In the genomic region with DNA sequence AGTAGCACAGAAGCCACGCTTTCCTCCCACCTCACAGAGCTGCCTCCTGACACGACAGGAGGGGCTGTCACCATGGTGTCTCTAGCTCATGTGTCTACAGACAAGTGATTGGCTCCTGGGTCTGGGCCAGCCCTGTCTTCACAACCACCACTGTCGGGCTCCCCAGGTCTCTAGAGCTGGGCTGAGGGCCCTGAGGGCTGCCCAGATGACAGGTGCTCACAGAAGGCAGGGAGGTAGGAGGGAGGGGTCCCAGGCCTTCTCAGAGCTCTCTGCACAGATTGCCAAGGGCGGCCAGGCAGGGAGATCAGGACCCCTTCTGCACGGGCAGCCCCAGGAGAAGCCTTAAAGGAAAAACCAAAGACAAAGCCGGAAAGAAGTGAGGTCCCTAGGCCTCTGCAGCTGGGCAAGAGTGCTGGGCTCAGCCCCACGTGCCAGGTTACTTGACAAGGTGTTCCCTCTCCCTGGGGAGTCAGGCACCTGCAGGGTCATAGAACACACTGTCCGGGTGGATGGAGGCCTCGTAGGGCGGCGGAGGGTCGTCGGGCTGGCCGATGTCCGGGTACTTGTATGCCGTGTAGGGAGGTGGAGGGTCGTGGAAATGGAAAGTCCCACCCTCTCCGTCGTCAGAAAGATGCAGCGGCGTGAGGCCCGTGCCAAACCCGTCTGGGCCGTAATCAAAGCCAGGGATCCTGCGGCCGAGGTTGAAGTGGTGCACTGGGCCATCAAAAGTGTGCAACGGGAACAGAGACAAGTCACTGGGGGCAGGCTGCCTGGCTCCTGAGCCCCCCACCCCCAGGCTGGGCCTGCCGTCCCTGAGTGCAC, we compare ENCODE assay signal across 12 cellular contexts.
"Had no signal": no experiment of that assay in that cellular context is flagged by ENCODE, and none has a peak within 500 bp of the region (broad histone marks: within the 10 kb centered on the region; RNA-seq: fewer than 3 reads in every experiment).

No MANE protein-coding gene starts in this region.

- H3K27ac Mint-ChIP-seq: activated CD4-positive, alpha-beta memory T cell treated with anti-CD3 and anti-CD28 coated beads, Interleukin-2, amount 10 ng/mL, durations not matched to agents 7 days and 5 days; activated naive CD4-positive, alpha-beta T cell treated with anti-CD3 and anti-CD28 coated beads, Interleukin-2, amount 50 U/mL, for 24 hours had no signal

- H3K4me1 ChIP-seq: SJSA1, suprapubic skin had no signal

- H3K27ac ChIP-seq: SJSA1, suprapubic skin had no signal

- H3K4me1 Mint-ChIP-seq: activated CD4-positive, alpha-beta memory T cell treated with anti-CD3 and anti-CD28 coated beads, Interleukin-2, amount 10 ng/mL, durations not matched to agents 7 days and 5 days; activated naive CD4-positive, alpha-beta T cell treated with anti-CD3 and anti-CD28 coated beads, Interleukin-2, amount 50 U/mL, for 24 hours; immature natural killer cell had no signal

- H3K9me3 ChIP-seq: SJSA1, suprapubic skin had no signal

- H3K9me3 Mint-ChIP-seq: activated CD4-positive, alpha-beta memory T cell treated with anti-CD3 and anti-CD28 coated beads, Interleukin-2, amount 10 ng/mL, durations not matched to agents 7 days and 5 days; activated naive CD4-positive, alpha-beta T cell treated with anti-CD3 and anti-CD28 coated beads, Interleukin-2, amount 50 U/mL, for 24 hours; immature natural killer cell had no signal

- DNase-seq: activated CD4-positive, alpha-beta memory T cell treated with anti-CD3 and anti-CD28 coated beads, Interleukin-2, amount 10 ng/mL, durations not matched to agents 7 days and 5 days; activated CD4-positive, alpha-beta T cell treated with anti-CD3 and anti-CD28 coated beads for 1 hour; cerebellar nuclear complex; immature natural killer cell; mesenchymal stem cell; right cardiac atrium; stimulated activated CD4-positive, alpha-beta T cell treated with anti-CD3 and anti-CD28 coated beads, Interleukin-2, amount 100 ng/mL, for 24 hours; stimulated activated naive CD4-positive, alpha-beta T cell treated with Interleukin-2 at 50 U/mL for 16 hours; SW 1271 had no signal

- ATAC-seq: right cardiac atrium had no signal

- H3K27me3 Mint-ChIP-seq: activated CD4-positive, alpha-beta memory T cell treated with anti-CD3 and anti-CD28 coated beads, Interleukin-2, amount 10 ng/mL, durations not matched to agents 7 days and 5 days; activated naive CD4-positive, alpha-beta T cell treated with anti-CD3 and anti-CD28 coated beads, Interleukin-2, amount 50 U/mL, for 24 hours had no signal

- H3K4me3 Mint-ChIP-seq: activated CD4-positive, alpha-beta memory T cell treated with anti-CD3 and anti-CD28 coated beads, Interleukin-2, amount 10 ng/mL, durations not matched to agents 7 days and 5 days; activated naive CD4-positive, alpha-beta T cell treated with anti-CD3 and anti-CD28 coated beads, Interleukin-2, amount 50 U/mL, for 24 hours; immature natural killer cell had no signal

- H3K27me3 ChIP-seq: SJSA1, suprapubic skin had no signal

- H3K4me3 ChIP-seq: SJSA1, suprapubic skin had no signal
